Comparison of ENCODE assay signal across 9 cellular contexts in the genomic region with DNA sequence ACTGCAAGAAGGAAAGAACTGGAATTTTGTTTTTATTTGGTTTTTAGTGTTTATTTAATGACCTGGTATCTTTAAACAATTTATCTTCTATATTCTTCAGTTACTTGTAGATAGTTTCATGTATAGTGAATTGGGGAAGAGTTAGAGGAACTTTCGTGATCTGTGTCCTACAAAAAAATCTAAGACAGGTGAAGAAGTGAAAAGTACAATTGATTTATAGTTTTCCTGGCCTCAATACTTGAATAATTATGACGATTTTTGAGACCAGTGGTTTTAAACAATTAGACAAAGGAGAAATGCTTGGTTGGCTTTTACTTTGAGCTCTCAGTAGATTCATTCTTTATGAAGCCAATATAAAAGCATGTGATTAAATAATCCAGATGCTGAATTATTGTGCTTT. TPM values are rescaled to one million over a fixed set of nuclear protein-coding genes. Genes with fewer than 3 reads are reported as not detected.
DNase-seq lines count a peak whose midpoint lies in the region; ATAC-seq and TF ChIP-seq lines count a peak whose summit lies in the region.
"Had no signal": no experiment of that assay in that cellular context is flagged by ENCODE, and none has a peak within 500 bp of the region (broad histone marks: within the 10 kb centered on the region; RNA-seq: fewer than 3 reads in every experiment).

No MANE protein-coding gene starts in this region.

- H3K4me1 ChIP-seq in foreskin keratinocyte = peaks cover 37% of the 10 kb centered on the region
- H3K4me1 ChIP-seq in testis = peaks cover 9% of the 10 kb centered on the region

- TF ChIP-seq CTCF in foreskin keratinocyte (conservative IDR thresholded peaks at IDR 0.05) (no peak), testis (IDR thresholded peaks at IDR 0.05) (no peak)

- H3K27me3 ChIP-seq in foreskin keratinocyte = no peaks in the 10 kb centered on the region
- no peaks in the 10 kb centered on the region for H3K27me3 ChIP-seq in testis

- H3K9me3 Mint-ChIP-seq in activated T-cell treated with anti-CD3 and anti-CD28 coated beads, Interleukin-2, amount 50 U/mL, for 72 hours = peaks cover 0 to 1% of the 10 kb centered on the region in 2 donors
- no peaks in the 10 kb centered on the region for H3K9me3 Mint-ChIP-seq in T-cell

- H3K4me3 ChIP-seq in testis = peak overlapping the region in 1 of 2 donors; percentile 17

- ATAC-seq in activated T-cell treated with anti-CD3 and anti-CD28 coated beads, Interleukin-2, amount 50 U/mL, for 72 hours (replicated peaks in 1 of 2) = no peak
- no peak for ATAC-seq in T-cell (replicated peaks in 1 of 4)
- ATAC-seq in foreskin keratinocyte = no peak
- ATAC-seq in GM21529 (IDR thresholded peaks at IDR 0.05; ENCODE audit: unreplicated experiment) = no peak
- ATAC-seq in GM21717 (IDR thresholded peaks at IDR 0.05; ENCODE audit: unreplicated experiment) = no peak

- no peak for DNase-seq in activated T-cell treated with anti-CD3 and anti-CD28 coated beads, Interleukin-2, amount 50 U/mL, for 72 hours
- DNase-seq in activated T-cell treated with anti-CD3 and anti-CD28 coated beads for 4 hours = no peak
- DNase-seq in T-cell = no peak
- DNase-seq in foreskin keratinocyte = no peak
- no peak for DNase-seq in testis
- no peak for DNase-seq in NCI-H1694 (lab: John Stamatoyannopoulos, UW)
- DNase-seq: glutamatergic neuron had no signal

- no peak for TF ChIP-seq POLR2A in testis (IDR thresholded peaks at IDR 0.05)

- H3K27ac Mint-ChIP-seq in activated T-cell treated with anti-CD3 and anti-CD28 coated beads, Interleukin-2, amount 50 U/mL, for 72 hours = peak overlapping the region; percentile 97
- peak overlapping the region; percentile 64 to 84 for H3K27ac Mint-ChIP-seq in T-cell

- CTCF ChIA-PET in T-cell (lab: Charles Lee) = interaction anchor here in 1 of 2 donors (1.0 kb wide), 1 partner anchor 28 kb away, joined by 3 read pairs; no protein-coding TSS in a partner anchor

- peaks cover 69% of the 10 kb centered on the region for H3K4me1 Mint-ChIP-seq in activated T-cell treated with anti-CD3 and anti-CD28 coated beads, Interleukin-2, amount 50 U/mL, for 72 hours (ENCODE audit: low read depth)
- H3K4me1 Mint-ChIP-seq in T-cell = peaks cover 66 to 82% (median 71%) of the 10 kb centered on the region in 3 donors

- intact Hi-C loops in testis (cut with DNase I; ENCODE audit: low total_unique reads) = no loop called here

- POLR2A ChIA-PET in T-cell (lab: Charles Lee) = interaction anchor here (0.5 to 1.1 kb wide), 6 partner anchors 12 to 496 kb away, joined by 3 to 4 read pairs (median 3); no protein-coding TSS in a partner anchor

- H3K36me3 Mint-ChIP-seq in activated T-cell treated with anti-CD3 and anti-CD28 coated beads, Interleukin-2, amount 50 U/mL, for 72 hours (ENCODE audit: insufficient read depth in 2 of 2) = peaks cover 10 to 12% of the 10 kb centered on the region in 2 donors
- no peaks in the 10 kb centered on the region for H3K36me3 Mint-ChIP-seq in T-cell

- no peaks in the 10 kb centered on the region for H3K27me3 Mint-ChIP-seq in activated T-cell treated with anti-CD3 and anti-CD28 coated beads, Interleukin-2, amount 50 U/mL, for 72 hours (ENCODE audit: low read depth)
- no peaks in the 10 kb centered on the region for H3K27me3 Mint-ChIP-seq in T-cell

- H3K36me3 ChIP-seq in testis (ENCODE audit: low read depth, missing control alignments) = no peaks in the 10 kb centered on the region

- H3K27ac ChIP-seq in foreskin keratinocyte = peak overlapping the region; percentile 83
- peak overlapping the region; percentile 95 to 98 for H3K27ac ChIP-seq in testis

- H3K9me3 ChIP-seq in testis = no peaks in the 10 kb centered on the region

- H3K4me3 Mint-ChIP-seq in activated T-cell treated with anti-CD3 and anti-CD28 coated beads, Interleukin-2, amount 50 U/mL, for 72 hours = peak overlapping the region; percentile 83 to 96
- H3K4me3 Mint-ChIP-seq in T-cell = peak overlapping the region; percentile 65 to 92 (median 81)

- 14 to 19% methylated on average over 2 of the region's 2 CpGs for WGBS in testis, 2 donors

RNA-seq across cellular contexts. Expression of gene MIER1, which starts 7.5 kb away (rescaled TPM):
- total RNA-seq in activated T-cell treated with anti-CD3 and anti-CD28 coated beads, Interleukin-2, amount 50 U/mL, for 72 hours = 10 to 100 TPM; 60.0 to 60.1 TPM
- total RNA-seq in T-cell (10 to 100 TPM; 55.3 to 77.1 (median 58.1) TPM), foreskin keratinocyte (30.9 and 31.7 TPM in 2 replicates), testis (10 to 100 TPM; 53.8 to 60.8 TPM)
- polyA plus RNA-seq in foreskin keratinocyte (8.5 and 10.0 TPM in 2 replicates), testis (ENCODE audit: insufficient read depth, low read depth, low replicate concordance) (28.8 TPM)

RNA-seq across cellular contexts. Expression of gene DNAI4, which starts 7.6 kb away (rescaled TPM):
- 1 to 10 TPM; 1.8 to 3.1 TPM for total RNA-seq in activated T-cell treated with anti-CD3 and anti-CD28 coated beads, Interleukin-2, amount 50 U/mL, for 72 hours
- total RNA-seq in T-cell (10 to 100 TPM in 1 of 5 donors, 1 to 10 TPM in 4; 5.6 to 11.7 (median 7.7) TPM), foreskin keratinocyte (2.1 and 2.2 TPM in 2 replicates), testis (10 to 100 TPM; 21.7 to 40.8 TPM)
- polyA plus RNA-seq in foreskin keratinocyte (0.70 and 1.3 TPM in 2 replicates), testis (ENCODE audit: insufficient read depth, low read depth, low replicate concordance) (56.7 TPM)
